ENCODE assay signal across 9 cellular contexts in genomic region chr6:18276610-18277009, GRCh38. TPM values are rescaled to one million over a fixed set of nuclear protein-coding genes. Genes with fewer than 3 reads are reported as not detected.
DNase-seq lines count a peak whose midpoint lies in the region; TF ChIP-seq lines count a peak whose summit lies in the region.
"Had no signal": no experiment of that assay in that cellular context is flagged by ENCODE, and none has a peak within 500 bp of the region (broad histone marks: within the 10 kb centered on the region; RNA-seq: fewer than 3 reads in every experiment).

No MANE protein-coding gene starts in this region.

- in situ Hi-C loops in astrocyte of the spinal cord (cut with HindIII; ENCODE audit: low sequenced_read_pairs), result no loop called here
- in situ Hi-C loops in GM13976 (cut with MboI; ENCODE audit: low sequenced_read_pairs, unreplicated experiment), result no loop called here

- peaks cover 16% of the 10 kb centered on the region for H3K4me1 Mint-ChIP-seq in nephron

- no peak overlapping the region for H3K9ac ChIP-seq in HUES48 (ENCODE audit: low read depth, low read length)

- TF ChIP-seq POLR2A in uterus (IDR thresholded peaks at IDR 0.05), result no peak

- TF ChIP-seq CTCF in astrocyte of the spinal cord (IDR thresholded peaks at IDR 0.05; ENCODE audit: low read depth, low read length) (no peak), nephron (IDR thresholded peaks at IDR 0.05; ENCODE audit: unreplicated experiment in 3 of 3) (no peak), GM13976 (IDR thresholded peaks at IDR 0.05; ENCODE audit: borderline replicate concordance, control extremely low read depth, extremely low read depth, insufficient read depth, missing control alignments) (no peak), uterus (IDR thresholded peaks at IDR 0.05) (no peak)

- H3K27me3 ChIP-seq in HUES48 (ENCODE audit: control insufficient read depth, insufficient read depth, low read length), result peaks cover 47% of the 10 kb centered on the region
- H3K27me3 ChIP-seq in uterus, result peaks cover 10 to 21% of the 10 kb centered on the region in 2 donors

- H3K4me1 ChIP-seq in HUES48 (ENCODE audit: control insufficient read depth, insufficient read depth, low read length) (peaks cover 11% of the 10 kb centered on the region), uterus (no peaks in the 10 kb centered on the region)

- no peaks in the 10 kb centered on the region for H3K36me3 Mint-ChIP-seq in nephron (ENCODE audit: low read depth)

- peak overlapping the region; percentile 76 to 86 (median 83) for H3K4me3 Mint-ChIP-seq in nephron

- H3K27ac Mint-ChIP-seq in nephron, result no peak overlapping the region

- no peak overlapping the region for H3K27ac ChIP-seq in HUES48 (ENCODE audit: low read depth, low read length)
- H3K27ac ChIP-seq in uterus, result no peak overlapping the region
- H3K27ac ChIP-seq: left lung had no signal

- peaks cover 58% of the 10 kb centered on the region for H3K27me3 Mint-ChIP-seq in nephron (ENCODE audit: low read depth)

- DNase-seq in DMS114 treated with DMSO at 0.1 percent for 48 hours (lab: John Stamatoyannopoulos, UW; ENCODE audit: unreplicated experiment) (peak; percentile 68), astrocyte of the spinal cord (ENCODE audit: low read depth, low spot score) (no peak), HUDEP-2 (lab: John Stamatoyannopoulos, UW; ENCODE audit: unreplicated experiment in 76 of 76) (no peak), GM13976 (ENCODE audit: low spot score) (no peak), uterus (no peak)
- DNase-seq: effector CD4-positive, alpha-beta T cell; left lung had no signal

- no peaks in the 10 kb centered on the region for H3K9me3 Mint-ChIP-seq in nephron

- H3K36me3 ChIP-seq in HUES48 (ENCODE audit: control insufficient read depth, insufficient read depth, low read length) (no peaks in the 10 kb centered on the region), uterus (no peaks in the 10 kb centered on the region)
- H3K36me3 ChIP-seq: left lung had no signal

- intact Hi-C loops in uterus (cut with DNase I; ENCODE audit: low total_unique reads), result no loop called here

- no peaks in the 10 kb centered on the region for H3K9me3 ChIP-seq in HUES48 (ENCODE audit: control insufficient read depth, insufficient read depth, low read length)
- no peaks in the 10 kb centered on the region for H3K9me3 ChIP-seq in uterus
- H3K9me3 ChIP-seq: left lung had no signal

- H3K4me3 ChIP-seq in HUES48 (ENCODE audit: low read depth, low read length) (peak overlapping the region; percentile 78), astrocyte of the spinal cord (ENCODE audit: low read depth, low read length) (peak overlapping the region; percentile 39), uterus (no peak overlapping the region)

RNA-seq across cellular contexts. Expression of gene DEK, which starts 12.3 kb away (rescaled TPM):
- 100 to 1,000 TPM; 126 to 171 (median 144) TPM for total RNA-seq in uterus

Comparison
In these comparisons a context has a peak if more than half of its experiments do, and no peak if none do; other contexts are left out.
1. H3K4me3 ChIP-seq: peak in HUES48 (single experiment) and astrocyte of the spinal cord (single experiment); none in uterus (0 of 2).